14 cellular contexts compared by ENCODE assay signal in genomic region chr19:32357720-32358119, GRCh38. TPM values are rescaled to one million over a fixed set of nuclear protein-coding genes. Genes with fewer than 3 reads are reported as not detected.
DNase-seq lines count a peak whose midpoint lies in the region; TF ChIP-seq lines count a peak whose summit lies in the region.
"Had no signal": no experiment of that assay in that cellular context is flagged by ENCODE, and none has a peak within 500 bp of the region (broad histone marks: within the 10 kb centered on the region; RNA-seq: fewer than 3 reads in every experiment).

No MANE protein-coding gene starts in this region.

- H3K27ac ChIP-seq in mammary epithelial cell (ENCODE audit: insufficient read depth, low read depth, low read length) (no peak overlapping the region), breast epithelium (no peak overlapping the region), OCI-LY1 (ENCODE audit: low read depth, low read length, poor library complexity, severe bottlenecking) (no peak overlapping the region), esophagus muscularis mucosa (replicated peaks in 1 of 4) (no peak overlapping the region), thyroid gland (peak overlapping the region; percentile 47 to 64 (median 62)), Peyer's patch (no peak overlapping the region)
- H3K27ac ChIP-seq: upper lobe of left lung had no signal

- H3K4me1 ChIP-seq in mammary epithelial cell (ENCODE audit: insufficient read depth, low read length) (no peaks in the 10 kb centered on the region), breast epithelium (peaks cover 0 to 6% of the 10 kb centered on the region in 2 donors), OCI-LY1 (ENCODE audit: insufficient read depth, low read length, severe bottlenecking) (no peaks in the 10 kb centered on the region), esophagus muscularis mucosa (peaks cover 4 to 13% (median 9%) of the 10 kb centered on the region in 4 donors), thyroid gland (peaks cover 26 to 46% of the 10 kb centered on the region in 2 donors), Peyer's patch (peaks cover 0 to 9% (median 0%) of the 10 kb centered on the region in 4 donors)

- no peak overlapping the region for H3K4me2 ChIP-seq in mammary epithelial cell (ENCODE audit: insufficient read depth, low read depth, low read length)
- no peak overlapping the region for H3K4me2 ChIP-seq in OCI-LY1 (ENCODE audit: low read length)

- H3K27me3 ChIP-seq in mammary epithelial cell (ENCODE audit: insufficient read depth, low read length) (no peaks in the 10 kb centered on the region), breast epithelium (no peaks in the 10 kb centered on the region), OCI-LY1 (ENCODE audit: insufficient read depth, low read length) (no peaks in the 10 kb centered on the region), esophagus muscularis mucosa (no peaks in the 10 kb centered on the region), thyroid gland (no peaks in the 10 kb centered on the region), Peyer's patch (no peaks in the 10 kb centered on the region)

- no peaks in the 10 kb centered on the region for H3K9me2 ChIP-seq in OCI-LY1 (ENCODE audit: low read depth, low read length)

- no TSS peak for BruUV-seq in mammary epithelial cell (replicated peaks; lab: Mats Ljungman, UMichigan)

- WGBS in mammary epithelial cell (ENCODE audit: low coverage, missing lambda C conversion rate), result 22% methylated on average over 2 of the region's 2 CpGs
- WGBS in esophagus muscularis mucosa, result 17% methylated on average over 2 of the region's 2 CpGs
- 37 to 46% methylated on average over 2 of the region's 2 CpGs for WGBS in thyroid gland, 2 donors

- intact Hi-C loops in mammary epithelial cell (cut with micrococcal nuclease) (no loop called here), breast epithelium (cut with DNase I; ENCODE audit: low total_unique reads) (no loop called here), esophagus muscularis mucosa (cut with DNase I) (no loop called here), thyroid gland (cut with DNase I) (no loop called here)

- TF ChIP-seq POLR2A in breast epithelium (IDR thresholded peaks at IDR 0.05) (no peak), esophagus muscularis mucosa (IDR thresholded peaks at IDR 0.05; ENCODE audit: low read depth) (no peak), thyroid gland (IDR thresholded peaks at IDR 0.05) (no peak), Peyer's patch (IDR thresholded peaks at IDR 0.05) (no peak)

- H3K9me3 ChIP-seq in mammary epithelial cell (replicated peaks; ENCODE audit: insufficient read depth, low read length) (no peaks in the 10 kb centered on the region), breast epithelium (no peaks in the 10 kb centered on the region), OCI-LY1 (ENCODE audit: low read length) (no peaks in the 10 kb centered on the region), esophagus muscularis mucosa (no peaks in the 10 kb centered on the region), thyroid gland (no peaks in the 10 kb centered on the region), Peyer's patch (no peaks in the 10 kb centered on the region)
- H3K9me3 ChIP-seq: upper lobe of left lung had no signal

- H3K4me3 ChIP-seq in mammary epithelial cell (replicated peaks in 1 of 3; ENCODE audit: insufficient read depth in 1 of 3, low read depth in 2 of 3, low read length in 3 of 3), result no peak overlapping the region
- no peak overlapping the region for H3K4me3 ChIP-seq in breast epithelium
- no peak overlapping the region for H3K4me3 ChIP-seq in OCI-LY1 (ENCODE audit: low read depth, low read length, poor library complexity, severe bottlenecking)
- H3K4me3 ChIP-seq in esophagus muscularis mucosa, result no peak overlapping the region
- no peak overlapping the region for H3K4me3 ChIP-seq in thyroid gland (replicated peaks in 1 of 3)
- H3K4me3 ChIP-seq in Peyer's patch, result no peak overlapping the region
- H3K4me3 ChIP-seq: upper lobe of left lung had no signal

- CTCF ChIA-PET in mammary epithelial cell (lab: Charles Lee; ENCODE audit: low non-redundant PET), result no interaction called here

- H3K79me2 ChIP-seq in mammary epithelial cell (ENCODE audit: insufficient read depth, low read length) (peaks cover 26% of the 10 kb centered on the region), OCI-LY1 (ENCODE audit: insufficient read depth, low read length) (no peaks in the 10 kb centered on the region)

- H3K36me3 ChIP-seq in mammary epithelial cell (ENCODE audit: insufficient read depth, low read length), result peaks cover 34% of the 10 kb centered on the region
- peaks cover 7% of the 10 kb centered on the region for H3K36me3 ChIP-seq in breast epithelium
- peaks cover 96% of the 10 kb centered on the region for H3K36me3 ChIP-seq in OCI-LY1 (ENCODE audit: insufficient read depth, low read length)
- H3K36me3 ChIP-seq in esophagus muscularis mucosa, result peaks cover 59 to 100% (median 82%) of the 10 kb centered on the region in 4 donors
- peaks cover 25 to 33% of the 10 kb centered on the region in 2 donors for H3K36me3 ChIP-seq in thyroid gland
- H3K36me3 ChIP-seq in Peyer's patch, result peaks cover 0 to 82% (median 0%) of the 10 kb centered on the region in 3 donors

- no peak overlapping the region for H2AFZ ChIP-seq in mammary epithelial cell (ENCODE audit: low read depth, low read length)
- H2AFZ ChIP-seq in OCI-LY1 (ENCODE audit: low read length), result no peak overlapping the region

- H3K9ac ChIP-seq in mammary epithelial cell (ENCODE audit: insufficient read depth, low read length) (no peak overlapping the region), OCI-LY1 (ENCODE audit: low read length) (no peak overlapping the region)

- no peak for TF ChIP-seq EP300 in esophagus muscularis mucosa (IDR thresholded peaks at IDR 0.05)

- dilution Hi-C loops in mammary epithelial cell (cut with HindIII; ENCODE audit: low sequenced_read_pairs), result no loop called here

- H3F3A ChIP-seq in OCI-LY1 (ENCODE audit: insufficient read depth, low read length), result no peaks in the 10 kb centered on the region

- H4K20me1 ChIP-seq in mammary epithelial cell (ENCODE audit: insufficient read depth, low read length), result peaks cover 3% of the 10 kb centered on the region
- H4K20me1 ChIP-seq in OCI-LY1 (ENCODE audit: insufficient read depth, low read length), result no peaks in the 10 kb centered on the region

- no peak for DNase-seq in mammary epithelial cell
- no peak for DNase-seq in breast epithelium (ENCODE audit: low spot score in 2 of 2)
- DNase-seq in esophagus muscularis mucosa (ENCODE audit: extremely low spot score), result no peak
- no peak for DNase-seq in thyroid gland
- no peak for DNase-seq in Peyer's patch
- no peak for DNase-seq in activated gamma-delta T cell (lab: John Stamatoyannopoulos, UW)
- no peak for DNase-seq in activated T-cell treated with anti-CD3 and anti-CD28 coated beads, Interleukin-2, amount 50 U/mL, for 1 hour
- DNase-seq: activated CD4-positive, alpha-beta T cell treated with anti-CD3 and anti-CD28 coated beads, Interleukin-2, amount 10 ng/mL, durations not matched to agents 24 days and 14 days; activated effector memory CD4-positive, alpha-beta T cell treated with anti-CD3 and anti-CD28 coated beads, Interleukin-2, amount 50 U/mL, for 16 hours; NCI-H1105 treated with DMSO at 0.1 percent for 48 hours; NCI-H748 treated with DMSO at 0.1 percent for 48 hours; SW 1271; upper lobe of left lung had no signal

- in situ Hi-C loops in mammary epithelial cell (cut with MboI; ENCODE audit: low sequenced_read_pairs in 2 of 2), result no loop called here

- peak; percentile 25 to 32 for TF ChIP-seq CTCF in mammary epithelial cell (conservative IDR thresholded peaks at IDR 0.05 in 1 of 2, IDR thresholded peaks at IDR 0.05 in 1 of 2; ENCODE audit: extremely low read depth in 1 of 2, insufficient read depth in 1 of 2, low read depth in 1 of 2, low read length in 2 of 2)
- no peak for TF ChIP-seq CTCF in breast epithelium (IDR thresholded peaks at IDR 0.05)
- TF ChIP-seq CTCF in OCI-LY1 (IDR thresholded peaks at IDR 0.05; ENCODE audit: low read length), result peak; percentile 25; the same call in 1 of the 2 replicates
- TF ChIP-seq CTCF in esophagus muscularis mucosa (IDR thresholded peaks at IDR 0.05), result peak in 2 of 3 experiments; percentile 8 to 17
- peak in 1 of 6 experiments; percentile 14 for TF ChIP-seq CTCF in thyroid gland (IDR thresholded peaks at IDR 0.05)
- TF ChIP-seq CTCF in Peyer's patch (IDR thresholded peaks at IDR 0.05), result peak in 3 of 6 experiments; percentile 10 to 29 (median 24)

RNA-seq across cellular contexts. Expression of gene ZNF507, which starts 12.3 kb away (rescaled TPM):
- 10 to 100 TPM; 10.2 to 14.4 TPM for total RNA-seq in mammary epithelial cell
- 7.2 TPM for polyA plus RNA-seq in mammary epithelial cell
- 12.2 TPM for polyA minus RNA-seq in mammary epithelial cell
- total RNA-seq in breast epithelium, result 10 to 100 TPM; 19.2 to 32.1 (median 27.5) TPM
- 10 to 100 TPM; 12.6 to 19.1 (median 17.9) TPM for total RNA-seq in esophagus muscularis mucosa
- total RNA-seq in thyroid gland, result 10 to 100 TPM; 28.6 to 46.9 (median 38.0) TPM
- total RNA-seq in Peyer's patch, result 10 to 100 TPM; 28.2 to 43.7 (median 34.2) TPM

RNA-seq across cellular contexts. Expression of gene DPY19L3, which starts 47.9 kb away (rescaled TPM):
- 10 to 100 TPM; 12.3 to 14.3 TPM for total RNA-seq in mammary epithelial cell
- 8.3 TPM for polyA plus RNA-seq in mammary epithelial cell
- polyA minus RNA-seq in mammary epithelial cell, result 2.4 TPM
- total RNA-seq in breast epithelium, result 10 to 100 TPM; 23.8 to 33.1 (median 25.8) TPM
- total RNA-seq in esophagus muscularis mucosa, result 10 to 100 TPM; 13.6 to 16.4 (median 14.6) TPM
- 10 to 100 TPM; 29.7 to 49.2 (median 39.8) TPM for total RNA-seq in thyroid gland
- total RNA-seq in Peyer's patch, result 10 to 100 TPM; 18.2 to 49.5 (median 42.4) TPM

Comparison
In these comparisons a context has a peak if more than half of its experiments do, and no peak if none do; other contexts are left out.
1. CTCF ChIP-seq: peak in mammary epithelial cell (2 of 2), OCI-LY1 (single experiment) and esophagus muscularis mucosa (2 of 3); none in breast epithelium (0 of 3).
2. H3K27ac ChIP-seq: peak in thyroid gland (3 of 3); none in mammary epithelial cell (single experiment), breast epithelium (0 of 2), OCI-LY1 (single experiment), esophagus muscularis mucosa (0 of 4) and Peyer's patch (0 of 4).